Comparison of ENCODE assay signal across 1 cellular context in genomic region chr5:141992349-141992963, GRCh38.
TF ChIP-seq lines count a peak whose summit lies in the region.

No MANE protein-coding gene starts in this region.

TF ChIP-seq in HepG2, 621 proteins besides CTCF, POLR2A, EP300 and RAD21 (continued from another document):
- TF ChIP-seq HMGXB4 (CRISPR knock-in tag; IDR thresholded peaks at IDR 0.05; ENCODE audit: borderline replicate concordance in 1 of 2, low read depth in 1 of 2) (0 out of 4 replicates have a peak, but pooled peaks of 1 of the 2 experiments have one; percentile 21), KLF15 (CRISPR knock-in tag; IDR thresholded peaks at IDR 0.05; ENCODE audit: borderline replicate concordance) (no peak), ZNF367 (CRISPR knock-in tag; IDR thresholded peaks at IDR 0.05; ENCODE audit: borderline replicate concordance) (no peak), XBP1 (CRISPR knock-in tag; IDR thresholded peaks at IDR 0.05) (no peak), SNAPC2 (CRISPR knock-in tag; IDR thresholded peaks at IDR 0.05) (no peak), STAG1 (CRISPR knock-in tag; IDR thresholded peaks at IDR 0.05) (peak; percentile 66), SMC3 (IDR thresholded peaks at IDR 0.05; ENCODE audit: low read length) (peak; percentile 75)
